ENCODE assay signal across 8 cellular contexts in genomic region chr4:73740353-73740778, GRCh38. TPM values are rescaled to one million over a fixed set of nuclear protein-coding genes. Genes with fewer than 3 reads are reported as not detected.
DNase-seq lines count a peak whose midpoint lies in the region; ATAC-seq lines count a peak whose summit lies in the region.

CXCL8 (plus strand) TSS chr4:73740569; CDS start chr4:73740659, 90 bp downstream.

- H3K27ac Mint-ChIP-seq in CD8-positive, alpha-beta memory T cell: no peak within 1 kb of the TSS
- H3K27ac Mint-ChIP-seq in immature natural killer cell: no peak within 1 kb of the TSS

- no peaks in the 10 kb centered on the region for H3K9me3 ChIP-seq in CD8-positive, alpha-beta memory T cell (ENCODE audit: low read length)

- peak within 1 kb of the TSS in 1 of 7 donors; percentile 16 for H3K4me3 Mint-ChIP-seq in CD8-positive, alpha-beta memory T cell
- H3K4me3 Mint-ChIP-seq in immature natural killer cell: no peak within 1 kb of the TSS

- peaks cover 0 to 2% of the 10 kb centered on the region in 2 donors for H3K27me3 Mint-ChIP-seq in CD8-positive, alpha-beta memory T cell
- no peaks in the 10 kb centered on the region for H3K27me3 Mint-ChIP-seq in immature natural killer cell (ENCODE audit: low read depth in 3 of 3)

- peak; percentile 43 for ATAC-seq in HG02678 (IDR thresholded peaks at IDR 0.05; ENCODE audit: unreplicated experiment)

- H3K36me3 Mint-ChIP-seq in CD8-positive, alpha-beta memory T cell: no peaks in the 10 kb centered on the region
- no peaks in the 10 kb centered on the region for H3K36me3 Mint-ChIP-seq in immature natural killer cell

- H3K4me1 Mint-ChIP-seq in CD8-positive, alpha-beta memory T cell: no peaks in the 10 kb centered on the region
- no peaks in the 10 kb centered on the region for H3K4me1 Mint-ChIP-seq in immature natural killer cell

- H3K27ac ChIP-seq in CD8-positive, alpha-beta memory T cell (ENCODE audit: low read depth, low read length): no peak within 1 kb of the TSS

- no peaks in the 10 kb centered on the region for H3K36me3 ChIP-seq in CD8-positive, alpha-beta memory T cell (ENCODE audit: insufficient read depth, low read length)

- no peaks in the 10 kb centered on the region for H3K27me3 ChIP-seq in CD8-positive, alpha-beta memory T cell (ENCODE audit: insufficient read depth, low read length, poor library complexity, severe bottlenecking)

- DNase-seq in CD1c-positive myeloid dendritic cell (ENCODE audit: extremely low spot score) (peak; percentile 91), OCI-M1 (lab: John Stamatoyannopoulos, UW) (peak; percentile 82), dedifferentiated amniotic fluid mesenchymal stem cell (ENCODE audit: extremely low spot score) (peak; percentile 21), mucosa of gallbladder (ENCODE audit: low spot score) (peak; percentile 86), NCI-H1930 (lab: John Stamatoyannopoulos, UW) (no peak), immature natural killer cell (no peak)
- DNase-seq in CD8-positive, alpha-beta memory T cell: no peak

- POLR2A ChIA-PET in CD8-positive, alpha-beta memory T cell (lab: Charles Lee): no interaction called here

- H3K4me1 ChIP-seq in CD8-positive, alpha-beta memory T cell (ENCODE audit: insufficient read depth, low read length): no peaks in the 10 kb centered on the region

- H3K9me3 Mint-ChIP-seq in CD8-positive, alpha-beta memory T cell: peaks cover 0 to 14% (median 5%) of the 10 kb centered on the region in 5 donors
- H3K9me3 Mint-ChIP-seq in immature natural killer cell: peaks cover 2 to 15% (median 4%) of the 10 kb centered on the region in 6 donors

- no peak within 1 kb of the TSS for H3K4me3 ChIP-seq in CD8-positive, alpha-beta memory T cell (ENCODE audit: low read length)

- CTCF ChIA-PET in CD8-positive, alpha-beta memory T cell (lab: Charles Lee): no interaction called here

RNA-seq across cellular contexts. Expression of gene CXCL8, which starts in this region (rescaled TPM):
- 0.92 TPM for total RNA-seq in mucosa of gallbladder
- total RNA-seq in CD8-positive, alpha-beta memory T cell: under 1 TPM; 0.42 to 0.51 TPM
- not detected for polyA plus RNA-seq in CD8-positive, alpha-beta memory T cell
- polyA plus RNA-seq in immature natural killer cell: 1 to 10 TPM in 2 of 3 donors, not detected in 1; 1.8 to 2.1 TPM

Comparison
In these comparisons a context has a peak if more than half of its experiments do, and no peak if none do; other contexts are left out.
1. Peak in DNase-seq in mucosa of gallbladder; RNA of the gene not detected or under 1 TPM.
2. DNase-seq: peak in CD1c-positive myeloid dendritic cell (single experiment), OCI-M1 (single experiment) and dedifferentiated amniotic fluid mesenchymal stem cell (single experiment); none in CD8-positive, alpha-beta memory T cell (0 of 5), NCI-H1930 (0 of 2) and immature natural killer cell (0 of 3).